Comparison of ENCODE assay signal across 18 cellular contexts in genomic region chr6:142329486-142330113, GRCh38. TPM values are rescaled to one million over a fixed set of nuclear protein-coding genes. Genes with fewer than 3 reads are reported as not detected.
A peak's percentile ranks its signal among the peaks of the same experiment; 100 is the strongest.
DNase-seq lines count a peak whose midpoint lies in the region; ATAC-seq and TF ChIP-seq lines count a peak whose summit lies in the region.
"Had no signal": no experiment of that assay in that cellular context is flagged by ENCODE, and none has a peak within 500 bp of the region (broad histone marks: within the 10 kb centered on the region; RNA-seq: fewer than 3 reads in every experiment).

No MANE protein-coding gene starts in this region.

- H3K27ac ChIP-seq in GM23338 (ENCODE audit: low read depth): no peak overlapping the region
- peak overlapping the region; percentile 85 for H3K27ac ChIP-seq in PC-3 (ENCODE audit: low read length)
- H3K27ac ChIP-seq: C4-2B had no signal

- no peaks in the 10 kb centered on the region for H3K36me3 ChIP-seq in GM23338 (ENCODE audit: insufficient read depth)
- H3K36me3 ChIP-seq in PC-3 (ENCODE audit: low read depth, low read length): peaks cover 39% of the 10 kb centered on the region

- POLR2A ChIA-PET in PC-3 (lab: Charles Lee; ENCODE audit: unreplicated experiment): interaction anchor here (0.6 kb wide), 1 partner anchor 48 kb away, joined by 5 read pairs; no protein-coding TSS in a partner anchor
- POLR2A ChIA-PET in naive thymus-derived CD8-positive, alpha-beta T cell (lab: Charles Lee): interaction anchor here (0.7 kb wide), 1 partner anchor 121 kb away, joined by 3 read pairs; no protein-coding TSS in a partner anchor

- ATAC-seq in GM23338: no peak; the same call in 2 of the 3 replicates
- peak; percentile 79 for ATAC-seq in PC-3
- ATAC-seq in HG03095 (IDR thresholded peaks at IDR 0.05; ENCODE audit: unreplicated experiment): no peak
- no peak for ATAC-seq in naive thymus-derived CD8-positive, alpha-beta T cell
- ATAC-seq: K562 had no signal

- TF ChIP-seq POLR2A in erythroblast (IDR thresholded peaks at IDR 0.05; ENCODE audit: low read length): no peak

- H4K20me1 ChIP-seq in GM23338 (replicated peaks; ENCODE audit: insufficient read depth): no peaks in the 10 kb centered on the region
- H4K20me1 ChIP-seq in PC-3 (ENCODE audit: low read length): no peaks in the 10 kb centered on the region

- CTCF ChIA-PET in PC-3 (lab: Charles Lee): no interaction called here

- no peaks in the 10 kb centered on the region for H3K36me3 Mint-ChIP-seq in GM23338 (ENCODE audit: low read depth)
- no peaks in the 10 kb centered on the region for H3K36me3 Mint-ChIP-seq in naive thymus-derived CD8-positive, alpha-beta T cell

- DNase-seq in GM23338 (ENCODE audit: low spot score) (no peak), PC-3 (peak; percentile 70), epithelial cell of esophagus (ENCODE audit: low read depth) (peak; percentile 38), renal cortical epithelial cell (ENCODE audit: low read depth) (peak; percentile 27), erythroblast (lab: John Stamatoyannopoulos, UW) (no peak)
- no peak for DNase-seq in naive thymus-derived CD8-positive, alpha-beta T cell
- DNase-seq: AML-193, DMS79 treated with DMSO at 0.1 percent for 48 hours, HCEC 1CT, NCI-H1105, NCI-H2081, NCI-H510A, NCI-H774, OCI-M1, RPMI8226 had no signal

- H3K9ac ChIP-seq in PC-3 (ENCODE audit: low read length): peak overlapping the region; percentile 46

- 0 out of 2 replicates have a peak overlapping the region, but pooled peaks have one; percentile 0 for H3K27ac Mint-ChIP-seq in GM23338
- H3K27ac Mint-ChIP-seq in naive thymus-derived CD8-positive, alpha-beta T cell: no peak overlapping the region

- no TSS peak for BruUV-seq in PC-3 (replicated peaks; lab: Mats Ljungman, UMichigan)

- intact Hi-C loops in PC-3 (cut with micrococcal nuclease): no loop called here

- TF ChIP-seq CTCF in GM23338 (conservative IDR thresholded peaks at IDR 0.05; ENCODE audit: low read depth in 2 of 2) (no peak), PC-3 (conservative IDR thresholded peaks at IDR 0.05; ENCODE audit: low read depth, low read length) (no peak), epithelial cell of esophagus (IDR thresholded peaks at IDR 0.05; ENCODE audit: insufficient read depth, low read depth, low read length, missing control alignments) (no peak)

- H3F3A ChIP-seq in GM23338 (replicated peaks; ENCODE audit: low read depth) (no peaks in the 10 kb centered on the region), PC-3 (ENCODE audit: low read length, unreplicated experiment) (no peaks in the 10 kb centered on the region)

- H3K9me2 ChIP-seq in GM23338 (ENCODE audit: insufficient read depth) (no peaks in the 10 kb centered on the region), PC-3 (replicated peaks; ENCODE audit: low read length) (no peaks in the 10 kb centered on the region)

- peaks cover 25% of the 10 kb centered on the region; the same call in 2 of the 3 replicates for H3K4me1 Mint-ChIP-seq in GM23338
- H3K4me1 Mint-ChIP-seq in naive thymus-derived CD8-positive, alpha-beta T cell: peaks cover 4 to 15% (median 12%) of the 10 kb centered on the region in 4 donors

- H2AFZ ChIP-seq in GM23338: no peak overlapping the region
- no peak overlapping the region for H2AFZ ChIP-seq in PC-3 (ENCODE audit: low read length)

- H3K27me3 ChIP-seq in GM23338 (ENCODE audit: insufficient read depth) (no peaks in the 10 kb centered on the region), PC-3 (ENCODE audit: low read length) (no peaks in the 10 kb centered on the region)

- H3K9me3 ChIP-seq in PC-3 (ENCODE audit: low read length): no peaks in the 10 kb centered on the region

- no peak overlapping the region for H3K4me3 Mint-ChIP-seq in GM23338
- no peak overlapping the region for H3K4me3 Mint-ChIP-seq in naive thymus-derived CD8-positive, alpha-beta T cell

- H3K9me3 Mint-ChIP-seq in GM23338: no peaks in the 10 kb centered on the region
- no peaks in the 10 kb centered on the region for H3K9me3 Mint-ChIP-seq in naive thymus-derived CD8-positive, alpha-beta T cell

- no peaks in the 10 kb centered on the region for H3K79me2 ChIP-seq in GM23338 (replicated peaks; ENCODE audit: insufficient read depth)
- peaks cover 95% of the 10 kb centered on the region for H3K79me2 ChIP-seq in PC-3 (ENCODE audit: low read length)

- H3K4me3 ChIP-seq in GM23338 (no peak overlapping the region), PC-3 (ENCODE audit: low read length) (peak overlapping the region; percentile 43; the same call in 1 of the 2 replicates), epithelial cell of esophagus (ENCODE audit: low read length) (no peak overlapping the region)
- H3K4me3 ChIP-seq: K562 had no signal

- H3K4me2 ChIP-seq in GM23338 (no peak overlapping the region), PC-3 (ENCODE audit: low read length) (peak overlapping the region; percentile 73)

- H3K4me1 ChIP-seq in GM23338 (ENCODE audit: insufficient read depth): peaks cover 20% of the 10 kb centered on the region
- peaks cover 56% of the 10 kb centered on the region for H3K4me1 ChIP-seq in PC-3 (ENCODE audit: insufficient read depth, low read length)

- H3K27me3 Mint-ChIP-seq in GM23338 (ENCODE audit: insufficient read depth, low read depth, poor library complexity): peaks cover 2% of the 10 kb centered on the region
- H3K27me3 Mint-ChIP-seq in naive thymus-derived CD8-positive, alpha-beta T cell: no peaks in the 10 kb centered on the region

TF ChIP-seq in GM23338, 12 proteins besides CTCF, POLR2A, EP300 and RAD21 (continues in another document):
- TF ChIP-seq ZNF462 (CRISPR knock-in tag; IDR thresholded peaks at IDR 0.05) (no peak), STAT1 (IDR thresholded peaks at IDR 0.05; ENCODE audit: unreplicated experiment) (no peak)

RNA-seq across cellular contexts. Expression of gene ADGRG6, which starts 27.8 kb away (rescaled TPM):
- total RNA-seq in GM23338 (2014; rRNA removed; shearing (Covaris generic)): 4.9 and 7.7 TPM in 2 replicates
- 1.3 and 1.8 TPM in 2 replicates for polyA plus RNA-seq in GM23338 (2016; fragmentation: Nextera tagmentation; extraction: Ambion mirVana)
- total RNA-seq in PC-3 (2014; rRNA removed) (50.4 and 73.2 TPM in 2 replicates), renal cortical epithelial cell (26.1 and 46.0 TPM in 2 replicates)
- 1 to 10 TPM; 2.4 to 2.5 TPM for total RNA-seq in naive thymus-derived CD8-positive, alpha-beta T cell
- 1 to 10 TPM in 1 of 3 donors, under 1 TPM in 1, not detected in 1; 0.73 to 1.7 TPM for polyA plus RNA-seq in naive thymus-derived CD8-positive, alpha-beta T cell

Comparison
In these comparisons a context has a peak if more than half of its experiments do, and no peak if none do; other contexts are left out.
1. DNase-seq: peak in PC-3 (single experiment), epithelial cell of esophagus (single experiment) and renal cortical epithelial cell (single experiment); none in GM23338 (single experiment), erythroblast (0 of 2) and naive thymus-derived CD8-positive, alpha-beta T cell (0 of 10).